Comparison of ENCODE assay signal across 9 cellular contexts in the genomic region with DNA sequence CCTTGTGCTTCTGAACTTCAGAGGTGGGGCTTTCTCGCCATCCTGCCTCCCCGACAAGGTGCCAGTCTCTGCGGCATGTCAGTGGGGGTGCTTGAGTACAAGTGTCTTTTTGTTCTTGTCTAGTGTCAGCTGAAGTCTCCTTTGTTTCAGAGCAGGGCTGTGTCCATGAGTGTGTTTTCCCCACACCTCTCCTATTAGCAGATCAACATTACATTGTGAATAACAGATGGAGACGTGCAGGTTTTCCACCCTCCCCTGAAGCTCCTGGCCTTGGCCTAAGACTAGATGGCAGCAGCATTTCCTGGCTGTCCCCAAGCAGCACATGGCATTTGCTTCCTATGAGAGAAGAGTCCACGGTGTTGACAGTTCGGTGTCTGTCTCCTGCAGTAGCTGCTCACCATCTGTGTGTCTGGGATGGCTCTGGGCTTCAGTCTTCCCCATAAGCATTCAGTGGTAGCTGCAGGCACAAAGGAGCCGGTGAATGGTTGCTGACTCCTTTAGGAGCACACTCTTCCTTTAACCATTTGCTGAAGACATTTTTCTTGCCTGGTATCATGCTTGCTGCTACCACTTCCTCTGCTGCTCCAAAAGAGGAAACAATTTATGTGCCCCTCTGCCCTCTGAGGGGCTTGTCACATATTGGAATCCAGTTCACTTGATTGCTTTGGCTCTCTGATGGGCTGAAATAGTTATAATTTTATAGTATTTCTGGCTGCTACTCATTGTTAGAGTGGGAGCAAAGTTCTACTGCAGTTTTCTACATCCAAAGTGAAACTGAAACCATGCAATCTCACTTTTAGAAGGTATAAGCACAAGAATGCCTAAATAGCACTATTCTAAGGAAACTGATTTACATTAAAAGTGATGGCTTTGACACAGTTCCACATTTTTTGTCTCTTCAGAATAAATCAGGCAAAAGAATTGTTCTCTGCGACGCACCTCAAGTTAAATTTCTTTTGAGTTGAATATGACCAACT.
A peak's percentile ranks its signal among the peaks of the same experiment; 100 is the strongest.
DNase-seq lines count a peak whose midpoint lies in the region; ATAC-seq and TF ChIP-seq lines count a peak whose summit lies in the region.
"Had no signal": no experiment of that assay in that cellular context is flagged by ENCODE, and none has a peak within 500 bp of the region (broad histone marks: within the 10 kb centered on the region; RNA-seq: fewer than 3 reads in every experiment).

No MANE protein-coding gene starts in this region.

- no peak for ATAC-seq in esophagus mucosa

- peaks cover 0 to 9% (median 4%) of the 10 kb centered on the region in 6 donors for H3K9me3 Mint-ChIP-seq in immature natural killer cell

- H3K27me3 ChIP-seq in endocrine pancreas (ENCODE audit: control insufficient read depth, insufficient read depth, low read length) (no peaks in the 10 kb centered on the region), parathyroid adenoma (ENCODE audit: control insufficient read depth, insufficient read depth, low read length) (no peaks in the 10 kb centered on the region)

- no peak overlapping the region for H3K27ac ChIP-seq in parathyroid adenoma

- H3K9me3 ChIP-seq in endocrine pancreas (ENCODE audit: control insufficient read depth, low read length) (no peaks in the 10 kb centered on the region), parathyroid adenoma (ENCODE audit: control insufficient read depth, low read length) (no peaks in the 10 kb centered on the region)

- peak overlapping the region in 1 of 5 donors; percentile 79 for H3K4me3 Mint-ChIP-seq in immature natural killer cell

- H3K4me1 Mint-ChIP-seq in immature natural killer cell = peaks cover 0 to 10% of the 10 kb centered on the region in 2 donors

- H3K4me2 ChIP-seq in parathyroid adenoma (ENCODE audit: low read length) = peak overlapping the region; percentile 8

- H3K27me3 Mint-ChIP-seq in immature natural killer cell (ENCODE audit: low read depth in 3 of 3) = peaks cover 0 to 1% (median 0%) of the 10 kb centered on the region in 3 donors

- H3K36me3 Mint-ChIP-seq in immature natural killer cell = no peaks in the 10 kb centered on the region

- H3K9ac ChIP-seq in endocrine pancreas (ENCODE audit: control insufficient read depth, insufficient read depth, low read length) (no peak overlapping the region), parathyroid adenoma (no peak overlapping the region)

- H3K4me3 ChIP-seq in endocrine pancreas (ENCODE audit: control insufficient read depth, insufficient read depth, low read length) (peak overlapping the region; percentile 45), parathyroid adenoma (ENCODE audit: low read depth, low read length) (no peak overlapping the region)

- no peak overlapping the region for H2AFZ ChIP-seq in parathyroid adenoma

- DNase-seq in EL (peak; percentile 1), M059J (ENCODE audit: low read depth) (peak; percentile 6), immature natural killer cell (no peak), ecto neural progenitor cell (ENCODE audit: low spot score) (no peak), NCI-H226 (no peak)
- DNase-seq: NCI-H2081 treated with DMSO at 0.1 percent for 48 hours had no signal

- H3K79me2 ChIP-seq in parathyroid adenoma = no peaks in the 10 kb centered on the region

- H3K36me3 ChIP-seq in endocrine pancreas (ENCODE audit: control insufficient read depth, insufficient read depth, low read length) = no peaks in the 10 kb centered on the region
- H3K36me3 ChIP-seq in parathyroid adenoma (ENCODE audit: control insufficient read depth, insufficient read depth, low read length) = no peaks in the 10 kb centered on the region

- TF ChIP-seq CTCF in parathyroid adenoma (IDR thresholded peaks at IDR 0.05) = no peak

- H3K4me1 ChIP-seq in endocrine pancreas (ENCODE audit: control insufficient read depth, insufficient read depth, low read length) (no peaks in the 10 kb centered on the region), parathyroid adenoma (no peaks in the 10 kb centered on the region)

- H3K27ac Mint-ChIP-seq in immature natural killer cell = no peak overlapping the region

Comparison
In these comparisons a context has a peak if more than half of its experiments do, and no peak if none do; other contexts are left out.
1. DNase-seq: peak in EL (single experiment) and M059J (single experiment); none in immature natural killer cell (0 of 3), ecto neural progenitor cell (single experiment) and NCI-H226 (single experiment).